Comparison of ENCODE assay signal across 1 cellular context in the genomic region with DNA sequence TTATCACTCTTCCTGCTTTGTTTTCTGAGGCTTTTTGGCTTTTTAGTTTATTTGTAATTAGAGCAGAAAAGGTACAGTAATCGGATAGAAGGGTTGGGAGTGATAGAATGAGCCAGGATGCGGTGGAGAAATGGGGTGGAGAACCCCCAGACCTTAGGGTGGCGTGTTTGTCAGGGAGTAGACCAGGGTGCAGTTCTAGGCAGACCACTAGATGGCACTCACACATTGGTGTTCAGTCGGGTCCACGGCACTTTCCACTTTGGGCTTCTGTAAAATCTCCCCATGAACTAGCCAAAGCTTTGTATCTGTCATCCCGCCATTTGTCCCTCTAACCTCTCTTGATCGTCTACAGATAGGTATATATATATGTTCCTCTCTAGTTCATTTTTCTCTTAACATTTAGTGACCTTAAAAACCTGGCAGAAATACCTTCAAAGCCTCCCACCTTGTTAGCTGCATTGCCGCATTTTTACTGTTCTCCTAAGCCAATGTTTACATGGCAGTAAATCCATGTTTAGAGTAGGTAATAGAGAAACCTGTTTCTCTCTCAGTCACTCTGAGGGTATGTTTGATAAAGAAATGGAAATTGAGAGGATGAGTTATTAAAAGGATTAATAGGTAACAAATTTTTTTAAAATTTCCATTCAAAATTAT.
TF ChIP-seq lines count a peak whose summit lies in the region.

No MANE protein-coding gene starts in this region.

TF ChIP-seq in HEK293, 187 proteins besides CTCF, POLR2A, EP300 and RAD21 (continued from another document):
- TF ChIP-seq, protein P1, sequence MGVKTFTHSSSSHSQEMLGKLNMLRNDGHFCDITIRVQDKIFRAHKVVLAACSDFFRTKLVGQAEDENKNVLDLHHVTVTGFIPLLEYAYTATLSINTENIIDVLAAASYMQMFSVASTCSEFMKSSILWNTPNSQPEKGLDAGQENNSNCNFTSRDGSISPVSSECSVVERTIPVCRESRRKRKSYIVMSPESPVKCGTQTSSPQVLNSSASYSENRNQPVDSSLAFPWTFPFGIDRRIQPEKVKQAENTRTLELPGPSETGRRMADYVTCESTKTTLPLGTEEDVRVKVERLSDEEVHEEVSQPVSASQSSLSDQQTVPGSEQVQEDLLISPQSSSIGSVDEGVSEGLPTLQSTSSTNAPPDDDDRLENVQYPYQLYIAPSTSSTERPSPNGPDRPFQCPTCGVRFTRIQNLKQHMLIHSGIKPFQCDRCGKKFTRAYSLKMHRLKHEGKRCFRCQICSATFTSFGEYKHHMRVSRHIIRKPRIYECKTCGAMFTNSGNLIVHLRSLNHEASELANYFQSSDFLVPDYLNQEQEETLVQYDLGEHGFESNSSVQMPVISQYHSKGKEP (tag by site-specific recombination; IDR thresholded peaks at IDR 0.05), result 0 out of 2 replicates have a peak, but pooled peaks have one; percentile 27
- 0 out of 2 replicates have a peak, but pooled peaks have one; percentile 21 for TF ChIP-seq ZNF394 (tag by site-specific recombination; IDR thresholded peaks at IDR 0.05; ENCODE audit: borderline replicate concordance)
- peak; percentile 68 for TF ChIP-seq ZNF596 (tag by site-specific recombination; IDR thresholded peaks at IDR 0.05)
- TF ChIP-seq ZNF335 (tag by site-specific recombination; conservative IDR thresholded peaks at IDR 0.05), result peak; percentile 39
- TF ChIP-seq KLF10 (tag by site-specific recombination; IDR thresholded peaks at IDR 0.05), result no peak
